Comparison of ENCODE assay signal across 8 cellular contexts in the genomic region with DNA sequence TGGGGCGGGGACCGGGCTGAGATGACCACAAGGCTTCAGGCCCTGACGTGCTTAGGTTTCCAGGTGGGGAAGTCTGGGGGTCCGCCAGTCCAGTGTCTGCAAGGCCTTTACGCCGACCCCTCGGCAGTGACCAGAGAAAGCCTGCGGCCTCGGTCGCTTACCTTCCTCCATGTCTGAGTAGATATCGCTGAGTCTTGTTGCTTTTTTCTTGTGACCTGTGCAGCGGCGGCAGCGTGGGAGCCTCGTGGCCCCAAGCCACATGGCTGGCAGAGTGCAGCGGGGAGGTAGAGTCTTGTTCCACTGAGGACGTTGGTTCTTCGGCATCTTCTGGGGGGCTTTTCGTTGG. TPM values are rescaled to one million over a fixed set of nuclear protein-coding genes. Genes with fewer than 3 reads are reported as not detected.
A peak's percentile ranks its signal among the peaks of the same experiment; 100 is the strongest.
DNase-seq lines count a peak whose midpoint lies in the region; ATAC-seq and TF ChIP-seq lines count a peak whose summit lies in the region.

No MANE protein-coding gene starts in this region.

- intact Hi-C loops in naive thymus-derived CD4-positive, alpha-beta T cell (cut with micrococcal nuclease), result loop anchor here (1.0 to 5.0 kb wide), 25 partner anchors 17 to 1092 kb away; a partner anchor contains a TSS

- H3K27me3 ChIP-seq in SJSA1 (replicated peaks) (no peaks in the 10 kb centered on the region), thoracic aorta (replicated peaks; ENCODE audit: insufficient read depth) (no peaks in the 10 kb centered on the region)
- H3K27me3 ChIP-seq in naive thymus-derived CD4-positive, alpha-beta T cell (ENCODE audit: control insufficient read depth in 2 of 2, insufficient read depth in 2 of 2, low read length in 2 of 2), result no peaks in the 10 kb centered on the region

- H3K4me1 Mint-ChIP-seq in naive thymus-derived CD4-positive, alpha-beta T cell, result peaks cover 28 to 63% (median 48%) of the 10 kb centered on the region in 7 donors

- CTCF ChIA-PET in naive thymus-derived CD4-positive, alpha-beta T cell (lab: Charles Lee), result no interaction called here

- H3K9me3 ChIP-seq in SJSA1 (replicated peaks), result no peaks in the 10 kb centered on the region
- H3K9me3 ChIP-seq in naive thymus-derived CD4-positive, alpha-beta T cell (ENCODE audit: control insufficient read depth in 2 of 3, low read length in 3 of 3), result no peaks in the 10 kb centered on the region
- no peaks in the 10 kb centered on the region for H3K9me3 ChIP-seq in thoracic aorta

- H3K4me3 ChIP-seq in SJSA1, result peak overlapping the region; percentile 65
- H3K4me3 ChIP-seq in coronary artery, result peak overlapping the region; percentile 96
- peak overlapping the region; percentile 87 for H3K4me3 ChIP-seq in naive thymus-derived CD4-positive, alpha-beta T cell (ENCODE audit: low read length)
- peak overlapping the region; percentile 82 for H3K4me3 ChIP-seq in thoracic aorta

- peaks cover 70% of the 10 kb centered on the region for H3K36me3 ChIP-seq in SJSA1
- peaks cover 12 to 40% (median 12%) of the 10 kb centered on the region in 3 experiments for H3K36me3 ChIP-seq in naive thymus-derived CD4-positive, alpha-beta T cell (ENCODE audit: control insufficient read depth in 2 of 3, insufficient read depth in 3 of 3, low read length in 3 of 3)
- H3K36me3 ChIP-seq in thoracic aorta, result peaks cover 19% of the 10 kb centered on the region

- ATAC-seq in GM18505 (IDR thresholded peaks at IDR 0.05; ENCODE audit: unreplicated experiment) (peak; percentile 36), HG02678 (IDR thresholded peaks at IDR 0.05; ENCODE audit: unreplicated experiment) (peak; percentile 23), thoracic aorta (ENCODE audit: insufficient number of reproducible peaks, low FRiP score, low read depth) (no peak)
- peak; percentile 19 for ATAC-seq in naive thymus-derived CD4-positive, alpha-beta T cell

- POLR2A ChIA-PET in naive thymus-derived CD4-positive, alpha-beta T cell (lab: Charles Lee), result interaction anchor here (0.5 to 2.1 kb wide), 16 partner anchors 9 to 766 kb away, joined by 3 to 10 read pairs (median 5); a partner anchor contains a TSS

- TF ChIP-seq CTCF in coronary artery (IDR thresholded peaks at IDR 0.05) (no peak), thoracic aorta (IDR thresholded peaks at IDR 0.05) (no peak)

- H3K9me3 Mint-ChIP-seq in naive thymus-derived CD4-positive, alpha-beta T cell, result no peaks in the 10 kb centered on the region

- TF ChIP-seq POLR2A in GM18505 (IDR thresholded peaks at IDR 0.05; ENCODE audit: borderline replicate concordance, extremely low read depth, insufficient read depth, insufficient read length), result no peak

- H3K4me3 Mint-ChIP-seq in naive thymus-derived CD4-positive, alpha-beta T cell, result peak overlapping the region; percentile 91 to 98 (median 96)

- H3K4me1 ChIP-seq in SJSA1 (replicated peaks) (peaks cover 17% of the 10 kb centered on the region), thoracic aorta (ENCODE audit: control insufficient read depth in 1 of 2, low read depth in 2 of 2) (peaks cover 10 to 29% of the 10 kb centered on the region in 2 donors)
- H3K4me1 ChIP-seq in naive thymus-derived CD4-positive, alpha-beta T cell (ENCODE audit: control insufficient read depth in 2 of 2, insufficient read depth in 2 of 2, low read length in 2 of 2), result peaks cover 11 to 16% of the 10 kb centered on the region in 2 donors

- peaks cover 12 to 33% (median 16%) of the 10 kb centered on the region in 5 donors for H3K36me3 Mint-ChIP-seq in naive thymus-derived CD4-positive, alpha-beta T cell

- peaks cover 0 to 4% (median 0%) of the 10 kb centered on the region in 5 donors for H3K27me3 Mint-ChIP-seq in naive thymus-derived CD4-positive, alpha-beta T cell

- H3K27ac ChIP-seq in SJSA1, result peak overlapping the region; percentile 73
- peak overlapping the region; percentile 72 to 92 for H3K27ac ChIP-seq in coronary artery
- H3K27ac ChIP-seq in naive thymus-derived CD4-positive, alpha-beta T cell (ENCODE audit: low read depth, low read length), result peak overlapping the region; percentile 94
- peak overlapping the region; percentile 81 to 94 for H3K27ac ChIP-seq in thoracic aorta

- H3K27ac Mint-ChIP-seq in naive thymus-derived CD4-positive, alpha-beta T cell, result peak overlapping the region; percentile 91 to 98 (median 96)

- DNase-seq in SJSA1 (ENCODE audit: low read depth in 1 of 2, low spot score in 2 of 2) (no peak), coronary artery (ENCODE audit: low spot score) (no peak), thoracic aorta (ENCODE audit: low spot score) (no peak), islet precursor cell (no peak), NCI-H526 treated with DMSO at 0.1 percent for 48 hours (lab: John Stamatoyannopoulos, UW) (no peak)
- no peak for DNase-seq in naive thymus-derived CD4-positive, alpha-beta T cell

RNA-seq across cellular contexts. Expression of a gene that starts 0.3 kb away (rescaled TPM):
- total RNA-seq in SJSA1 (2014; rRNA removed; shearing (Covaris generic)), result 60.1 and 60.2 TPM in 2 replicates
- total RNA-seq in naive thymus-derived CD4-positive, alpha-beta T cell, result 10 to 100 TPM; 45.1 to 98.5 (median 58.8) TPM
- polyA plus RNA-seq in naive thymus-derived CD4-positive, alpha-beta T cell, result 10 to 100 TPM; 54.5 to 91.6 TPM
- total RNA-seq in thoracic aorta, result 100 to 1,000 TPM in 1 of 2 donors, 10 to 100 TPM in 1; 34.1 to 104 TPM

RNA-seq across cellular contexts. Expression of a gene that starts 19.7 kb away (rescaled TPM):
- total RNA-seq in SJSA1 (2014; rRNA removed; shearing (Covaris generic)), result 17.8 and 18.2 TPM in 2 replicates
- 10 to 100 TPM; 33.7 to 56.5 (median 40.6) TPM for total RNA-seq in naive thymus-derived CD4-positive, alpha-beta T cell
- polyA plus RNA-seq in naive thymus-derived CD4-positive, alpha-beta T cell, result 10 to 100 TPM in 1 of 2 donors, 1 to 10 TPM in 1; 9.7 to 31.0 TPM
- 10 to 100 TPM; 18.0 to 56.4 TPM for total RNA-seq in thoracic aorta

RNA-seq across cellular contexts. Expression of a gene that starts 32.4 kb away (rescaled TPM):
- total RNA-seq in SJSA1 (2014; rRNA removed; shearing (Covaris generic)), result 22.5 and 29.0 TPM in 2 replicates
- 100 to 1,000 TPM; 101 to 152 (median 115) TPM for total RNA-seq in naive thymus-derived CD4-positive, alpha-beta T cell
- polyA plus RNA-seq in naive thymus-derived CD4-positive, alpha-beta T cell, result 10 to 100 TPM; 26.2 to 45.8 TPM
- 10 to 100 TPM; 49.3 to 49.8 TPM for total RNA-seq in thoracic aorta
